Comparison of ENCODE assay signal across 10 cellular contexts in genomic region chr7:153381275-153382119, GRCh38.
DNase-seq lines count a peak whose midpoint lies in the region; ATAC-seq, FAIRE-seq and TF ChIP-seq lines count a peak whose summit lies in the region.
"Had no signal": no experiment of that assay in that cellular context is flagged by ENCODE, and none has a peak within 500 bp of the region (broad histone marks: within the 10 kb centered on the region; RNA-seq: fewer than 3 reads in every experiment).

No MANE protein-coding gene starts in this region.

- H3K4me3 ChIP-seq in Karpas-422 (ENCODE audit: low read length) (no peak overlapping the region), adrenal gland (no peak overlapping the region), keratinocyte (ENCODE audit: control insufficient read depth in 2 of 3, extremely low read depth in 1 of 3, insufficient read depth in 2 of 3, low read depth in 1 of 3, low read length in 3 of 3) (no peak overlapping the region), upper lobe of left lung (no peak overlapping the region)

- TF ChIP-seq POLR2A in adrenal gland (IDR thresholded peaks at IDR 0.05) (no peak), upper lobe of left lung (IDR thresholded peaks at IDR 0.05) (no peak)

- intact Hi-C loops in adrenal gland (cut with DNase I) = no loop called here

- dilution Hi-C loops in keratinocyte (cut with MboI; ENCODE audit: extremely low pct_ligation_motif_present, low sequenced_read_pairs) = no loop called here

- H3K9me3 ChIP-seq in Karpas-422 (ENCODE audit: low read length) = no peaks in the 10 kb centered on the region
- no peaks in the 10 kb centered on the region for H3K9me3 ChIP-seq in adrenal gland (replicated peaks in 1 of 3)
- no peaks in the 10 kb centered on the region for H3K9me3 ChIP-seq in keratinocyte (ENCODE audit: control insufficient read depth, low read depth, low read length)
- no peaks in the 10 kb centered on the region for H3K9me3 ChIP-seq in upper lobe of left lung

- H3K27me3 ChIP-seq in Karpas-422 (ENCODE audit: low read length) (no peaks in the 10 kb centered on the region), adrenal gland (no peaks in the 10 kb centered on the region), keratinocyte (ENCODE audit: control insufficient read depth, extremely low read depth, insufficient read depth, low read length) (no peaks in the 10 kb centered on the region), upper lobe of left lung (no peaks in the 10 kb centered on the region)

- TF ChIP-seq CTCF in C4-2B (conservative IDR thresholded peaks at IDR 0.05) = peak; percentile 99
- TF ChIP-seq CTCF in adrenal gland (IDR thresholded peaks at IDR 0.05) = peak; percentile 61 to 82 (median 74)
- TF ChIP-seq CTCF in keratinocyte (optimal IDR thresholded peaks at IDR 0.05 in 1 of 3, IDR thresholded peaks at IDR 0.05 in 1 of 3, conservative IDR thresholded peaks at IDR 0.05 in 1 of 3; ENCODE audit: extremely low read depth in 1 of 3, insufficient read depth in 2 of 3, low read length in 3 of 3) = peak; percentile 82 to 92 (median 83)
- TF ChIP-seq CTCF in upper lobe of left lung (IDR thresholded peaks at IDR 0.05) = peak; percentile 34 to 76 (median 64)

- H3K36me3 ChIP-seq in Karpas-422 (ENCODE audit: insufficient read depth, low read length) (no peaks in the 10 kb centered on the region), adrenal gland (replicated peaks in 1 of 2) (no peaks in the 10 kb centered on the region), keratinocyte (ENCODE audit: control insufficient read depth in 2 of 2, extremely low read depth in 1 of 2, insufficient read depth in 2 of 2, low read length in 2 of 2) (no peaks in the 10 kb centered on the region), upper lobe of left lung (no peaks in the 10 kb centered on the region)

- no peaks in the 10 kb centered on the region for H3K79me2 ChIP-seq in Karpas-422 (ENCODE audit: low read length)
- no peaks in the 10 kb centered on the region for H3K79me2 ChIP-seq in keratinocyte (ENCODE audit: control insufficient read depth, insufficient read depth, low read length)

- H3K9ac ChIP-seq in Karpas-422 (ENCODE audit: low read length) (no peak overlapping the region), keratinocyte (ENCODE audit: control insufficient read depth, extremely low read depth, insufficient read depth, low read length) (no peak overlapping the region)

- TF ChIP-seq EP300 in upper lobe of left lung (IDR thresholded peaks at IDR 0.05) = no peak

- DNase-seq in Karpas-422 (peak; percentile 73), adrenal gland (peak in 6 of 7 donors; percentile 15 to 63 (median 38)), keratinocyte (ENCODE audit: low read depth, low spot score) (no peak), upper lobe of left lung (peak in 1 of 2 donors; percentile 34), DMS79 (lab: John Stamatoyannopoulos, UW) (no peak)

- H3K27ac ChIP-seq in C4-2B (no peak overlapping the region), Karpas-422 (ENCODE audit: low read length) (no peak overlapping the region), adrenal gland (no peak overlapping the region), keratinocyte (ENCODE audit: control insufficient read depth, insufficient read depth, low read length) (no peak overlapping the region), upper lobe of left lung (no peak overlapping the region)

- no peaks in the 10 kb centered on the region for H3K9me2 ChIP-seq in Karpas-422 (replicated peaks; ENCODE audit: insufficient read depth, low read length)

- H3K4me2 ChIP-seq in Karpas-422 (ENCODE audit: low read depth, low read length, poor library complexity, severe bottlenecking) (no peak overlapping the region), keratinocyte (ENCODE audit: control insufficient read depth, extremely low read depth, insufficient read depth, low read depth, low read length) (no peak overlapping the region)

- peak; percentile 84 for ATAC-seq in GM18519 (IDR thresholded peaks at IDR 0.05; ENCODE audit: low FRiP score, unreplicated experiment)
- peak; percentile 61 to 85 for ATAC-seq in upper lobe of left lung (ENCODE audit: low FRiP score in 2 of 2)
- ATAC-seq in HG03196 (IDR thresholded peaks at IDR 0.05; ENCODE audit: unreplicated experiment) = no peak
- ATAC-seq: stimulated activated naive CD8-positive, alpha-beta T cell treated with anti-CD3 and anti-CD28 coated beads, Interleukin-15, amount 100 ng/mL, for 72 hours had no signal

- no peaks in the 10 kb centered on the region for H4K20me1 ChIP-seq in Karpas-422 (ENCODE audit: insufficient read depth, low read depth, low read length)
- no peaks in the 10 kb centered on the region for H4K20me1 ChIP-seq in keratinocyte (ENCODE audit: control insufficient read depth, extremely low read depth, insufficient read depth, low read length)

- 21 to 24% (median 23%) methylated on average over 15 of the region's 15 CpGs for WGBS in adrenal gland, 4 donors
- 20 to 23% methylated on average over 15 of the region's 15 CpGs for WGBS in upper lobe of left lung, 2 donors

- no peak overlapping the region for H2AFZ ChIP-seq in Karpas-422 (ENCODE audit: low read length)
- H2AFZ ChIP-seq in keratinocyte (ENCODE audit: control insufficient read depth, low read length) = no peak overlapping the region

- no peak for FAIRE-seq in keratinocyte (lab: Jason Lieb, UNC)
- FAIRE-seq: endothelial cell of umbilical vein had no signal

- H3K4me1 ChIP-seq in Karpas-422 (ENCODE audit: low read length) (no peaks in the 10 kb centered on the region), adrenal gland (replicated peaks in 1 of 2) (no peaks in the 10 kb centered on the region), keratinocyte (ENCODE audit: control insufficient read depth, extremely low read depth, insufficient read depth, low read length) (no peaks in the 10 kb centered on the region), upper lobe of left lung (peaks cover 0 to 6% (median 1%) of the 10 kb centered on the region in 4 donors)

- no peaks in the 10 kb centered on the region for H3K9me1 ChIP-seq in keratinocyte (ENCODE audit: control insufficient read depth, extremely low read depth, insufficient read depth, low read length)

Comparison
In these comparisons a context has a peak if more than half of its experiments do, and no peak if none do; other contexts are left out.
1. DNase-seq: peak in Karpas-422 (single experiment) and adrenal gland (6 of 7); none in keratinocyte (single experiment) and DMS79 (single experiment).
2. Peak in every context shown above with its lines, with median percentiles within 50 percentile points of each other: CTCF ChIP-seq.